In the genomic region with DNA sequence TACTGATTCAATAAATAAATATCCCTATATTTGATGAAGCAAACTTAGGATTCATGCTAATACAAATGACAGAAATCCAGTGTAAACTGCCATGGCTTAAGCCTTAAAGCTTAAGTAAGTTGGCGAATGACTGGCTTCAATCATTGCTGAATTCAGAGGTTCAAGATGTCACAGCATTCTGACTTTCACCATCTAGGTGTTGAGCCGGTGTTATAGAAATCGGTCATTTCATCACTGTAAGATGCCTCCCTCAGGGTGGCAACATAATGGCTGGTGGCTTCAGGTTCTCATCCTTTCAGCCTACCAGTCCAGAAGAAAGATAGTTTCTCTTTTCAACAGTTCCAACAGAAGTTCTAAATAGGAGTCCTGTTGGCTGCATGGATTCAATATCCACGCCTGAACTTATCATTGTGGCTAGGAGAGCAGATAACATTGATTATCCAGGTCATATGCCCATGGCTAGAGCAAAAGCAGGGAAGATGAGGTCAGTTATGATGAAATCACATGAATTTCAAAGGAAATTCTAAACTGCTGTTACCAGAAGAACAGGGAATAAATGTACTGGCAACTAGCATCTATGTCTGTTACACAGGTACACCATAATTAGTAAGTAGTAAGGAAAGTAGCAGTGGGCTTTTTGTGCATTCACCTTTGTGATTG, we compare ENCODE assay signal across 22 cellular contexts.
"Had no signal": no experiment of that assay in that cellular context is flagged by ENCODE, and none has a peak within 500 bp of the region (broad histone marks: within the 10 kb centered on the region; RNA-seq: fewer than 3 reads in every experiment).

No MANE protein-coding gene starts in this region.

- H3K36me3 Mint-ChIP-seq: activated CD8-positive, alpha-beta memory T cell treated with anti-CD3 and anti-CD28 coated beads, Interleukin-2, amount 10 ng/mL, durations not matched to agents 7 days and 5 days; activated naive CD4-positive, alpha-beta T cell treated with anti-CD3 and anti-CD28 coated beads, Interleukin-2, amount 10 ng/mL, durations not matched to agents 7 days and 5 days; T-cell had no signal

- H3K4me1 ChIP-seq: ascending aorta, prostate gland, right atrium auricular region had no signal

- H3K9me3 Mint-ChIP-seq: central memory CD8-positive, alpha-beta T cell; stimulated activated naive CD8-positive, alpha-beta T cell treated with anti-CD3 and anti-CD28 coated beads, Interleukin-15, Interleukin-2, amounts not matched to agents 100 ng/mL and 50 ng/mL, for 24 hours had no signal

- H3K4me3 ChIP-seq: ascending aorta, colonic mucosa, left lung, prostate gland, right atrium auricular region, tibial nerve had no signal

- H3K27ac ChIP-seq: ascending aorta, left lung, prostate gland, right atrium auricular region, VCaP had no signal

- H3K4me1 Mint-ChIP-seq: activated CD4-positive, alpha-beta T cell treated with anti-CD3 and anti-CD28 coated beads, Interleukin-2, amount 10 ng/mL, durations not matched to agents 7 days and 5 days; activated CD8-positive, alpha-beta memory T cell treated with anti-CD3 and anti-CD28 coated beads, Interleukin-2, amount 10 ng/mL, durations not matched to agents 7 days and 5 days; activated naive CD4-positive, alpha-beta T cell treated with anti-CD3 and anti-CD28 coated beads, Interleukin-2, amount 10 ng/mL, durations not matched to agents 7 days and 5 days; central memory CD8-positive, alpha-beta T cell; T-cell had no signal

- H3K4me3 Mint-ChIP-seq: activated CD4-positive, alpha-beta T cell treated with anti-CD3 and anti-CD28 coated beads, Interleukin-2, amount 10 ng/mL, durations not matched to agents 7 days and 5 days; activated CD8-positive, alpha-beta memory T cell treated with anti-CD3 and anti-CD28 coated beads, Interleukin-2, amount 10 ng/mL, durations not matched to agents 7 days and 5 days; activated CD8-positive, alpha-beta T cell treated with anti-CD3 and anti-CD28 coated beads for 36 hours; activated naive CD4-positive, alpha-beta T cell treated with anti-CD3 and anti-CD28 coated beads, Interleukin-2, amount 10 ng/mL, durations not matched to agents 7 days and 5 days; central memory CD8-positive, alpha-beta T cell; natural killer cell treated with Interleukin-12 subunit alpha and Interleukin-12 subunit beta and Interleukin-15 and Interleukin-18, amount 100 ng/mL, for 72 hours; stimulated activated naive CD8-positive, alpha-beta T cell treated with anti-CD3 and anti-CD28 coated beads, Interleukin-15, Interleukin-2, amounts not matched to agents 100 ng/mL and 50 ng/mL, for 24 hours; T-cell; T-helper 2 cell treated with Interferon-gamma antibody and Interleukin-4, amounts not matched to agents 5 μg/mL and 100 μg/mL, for 36 hours had no signal

- H3K36me3 ChIP-seq: ascending aorta, colonic mucosa, left lung, prostate gland, right atrium auricular region, tibial nerve had no signal

- H3K9me3 ChIP-seq: ascending aorta, colonic mucosa, left lung, prostate gland, right atrium auricular region had no signal

- H3K27ac Mint-ChIP-seq: activated CD4-positive, alpha-beta T cell treated with anti-CD3 and anti-CD28 coated beads, Interleukin-2, amount 10 ng/mL, durations not matched to agents 7 days and 5 days; activated CD8-positive, alpha-beta memory T cell treated with anti-CD3 and anti-CD28 coated beads, Interleukin-2, amount 10 ng/mL, durations not matched to agents 7 days and 5 days; activated CD8-positive, alpha-beta T cell treated with anti-CD3 and anti-CD28 coated beads for 36 hours; activated naive CD4-positive, alpha-beta T cell treated with anti-CD3 and anti-CD28 coated beads, Interleukin-2, amount 10 ng/mL, durations not matched to agents 7 days and 5 days; natural killer cell treated with Interleukin-12 subunit alpha and Interleukin-12 subunit beta and Interleukin-15 and Interleukin-18, amount 100 ng/mL, for 72 hours; stimulated activated naive CD8-positive, alpha-beta T cell treated with anti-CD3 and anti-CD28 coated beads, Interleukin-15, Interleukin-2, amounts not matched to agents 100 ng/mL and 50 ng/mL, for 24 hours; T-cell; T-helper 2 cell treated with Interferon-gamma antibody and Interleukin-4, amounts not matched to agents 5 μg/mL and 100 μg/mL, for 36 hours had no signal

- DNase-seq: activated CD4-positive, alpha-beta T cell treated with anti-CD3 and anti-CD28 coated beads, Interleukin-2, amount 10 ng/mL, durations not matched to agents 7 days and 5 days; activated CD8-positive, alpha-beta memory T cell treated with anti-CD3 and anti-CD28 coated beads, Interleukin-2, amount 10 ng/mL, durations not matched to agents 7 days and 5 days; activated CD8-positive, alpha-beta T cell treated with anti-CD3 and anti-CD28 coated beads for 36 hours; activated effector memory CD4-positive, alpha-beta T cell treated with anti-CD3 and anti-CD28 coated beads, Interleukin-2, amount 50 U/mL, for 16 hours; activated naive CD4-positive, alpha-beta T cell treated with anti-CD3 and anti-CD28 coated beads, Interleukin-2, amount 10 ng/mL, durations not matched to agents 7 days and 5 days; activated T-cell treated with anti-CD3 and anti-CD28 coated beads for 4 hours; colonic mucosa; left lung; stimulated activated CD4-positive, alpha-beta T cell treated with anti-CD3 and anti-CD28 coated beads, Interleukin-12 subunit alpha, Interleukin-12 subunit beta, amount 100 ng/mL, for 4 hours; stimulated activated CD4-positive, alpha-beta T cell treated with anti-CD3 and anti-CD28 coated beads, Interleukin-4, amount 100 ng/mL, for 4 hours; T-cell had no signal

- ATAC-seq: activated CD4-positive, CD25-positive, alpha-beta regulatory T cell treated with anti-CD3 and anti-CD28 coated beads, Interleukin-2, amount 50 U/mL, for 24 hours; activated CD8-positive, alpha-beta memory T cell treated with anti-CD3 and anti-CD28 coated beads, Interleukin-2, amount 10 ng/mL, durations not matched to agents 7 days and 5 days; activated CD8-positive, alpha-beta T cell treated with anti-CD3 and anti-CD28 coated beads for 36 hours; natural killer cell treated with Interleukin-12 subunit alpha and Interleukin-12 subunit beta and Interleukin-15 and Interleukin-18, amount 100 ng/mL, for 72 hours; SK-N-SH treated with all-trans-retinoic acid at 6 μM for 48 hours; T-cell had no signal

- H3K27me3 ChIP-seq: ascending aorta, colonic mucosa, left lung, right atrium auricular region, tibial nerve had no signal
